16 cellular contexts compared by ENCODE assay signal in genomic region chr18:60585670-60586069, GRCh38.
"Had no signal": no experiment of that assay in that cellular context is flagged by ENCODE, and none has a peak within 500 bp of the region (broad histone marks: within the 10 kb centered on the region; RNA-seq: fewer than 3 reads in every experiment).

No MANE protein-coding gene starts in this region.

- ATAC-seq: foreskin keratinocyte; natural killer cell; stimulated activated memory B cell treated with anti-CD40 and anti-IgM and Interleukin-4, amounts not matched to agents 10 μg/mL and 1 μg/mL and 100 μg/mL, for 72 hours had no signal

- H3K9ac ChIP-seq: parathyroid adenoma had no signal

- H2AFZ ChIP-seq: parathyroid adenoma had no signal

- H3K9me3 ChIP-seq: neutrophil, thyroid gland had no signal

- H3K27me3 ChIP-seq: neutrophil, thyroid gland had no signal

- H3K4me3 ChIP-seq: left ventricle myocardium inferior, thyroid gland had no signal

- H3K79me2 ChIP-seq: parathyroid adenoma had no signal

- H3K27ac ChIP-seq: foreskin keratinocyte, left ventricle myocardium inferior, neutrophil, parathyroid adenoma, thyroid gland had no signal

- H3K36me3 ChIP-seq: left ventricle myocardium inferior, neutrophil, thyroid gland had no signal

- FAIRE-seq: urothelium cell line had no signal

- DNase-seq: activated CD4-positive, alpha-beta T cell treated with anti-CD3 and anti-CD28 coated beads, Interleukin-2, amount 50 U/mL, for 1 hour; activated CD8-positive, alpha-beta memory T cell treated with anti-CD3 and anti-CD28 coated beads for 24 hours; activated naive CD8-positive, alpha-beta T cell treated with anti-CD3 and anti-CD28 coated beads, Interleukin-2, amount 10 ng/mL, durations not matched to agents 7 days and 5 days; cortex of kidney; effector memory CD4-positive, alpha-beta T cell; foreskin keratinocyte; glutamatergic neuron; hypothalamus; left ventricle myocardium inferior; natural killer cell; stimulated activated CD4-positive, alpha-beta T cell treated with anti-CD3 and anti-CD28 coated beads, Interleukin-2, amount 100 ng/mL, for 48 hours; thyroid gland had no signal

- H3K4me1 ChIP-seq: foreskin keratinocyte, left ventricle myocardium inferior, parathyroid adenoma, thyroid gland had no signal
